Comparison of ENCODE assay signal across 14 cellular contexts in genomic region chr2:190651413-190651812, GRCh38. TPM values are rescaled to one million over a fixed set of nuclear protein-coding genes. Genes with fewer than 3 reads are reported as not detected.
DNase-seq lines count a peak whose midpoint lies in the region; ATAC-seq and TF ChIP-seq lines count a peak whose summit lies in the region.
"Had no signal": no experiment of that assay in that cellular context is flagged by ENCODE, and none has a peak within 500 bp of the region (broad histone marks: within the 10 kb centered on the region; RNA-seq: fewer than 3 reads in every experiment).

No MANE protein-coding gene starts in this region.

- no peaks in the 10 kb centered on the region for H3K9me2 ChIP-seq in DOHH2 (replicated peaks; ENCODE audit: control insufficient read depth, low read length)

- H3K27ac ChIP-seq in BLaER1 treated with 17β-estradiol and CSF1 and Interleukin-3, amounts not matched to agents 10 nM and 100 nM, result peak overlapping the region in 3 of 11 experiments; percentile 13 to 98 (median 97); a peak in 5 of 22 replicates
- no peak overlapping the region for H3K27ac ChIP-seq in DOHH2 (ENCODE audit: low read depth, low read length)
- H3K27ac ChIP-seq in mesenchymal stem cell (ENCODE audit: low read length, poor library complexity, severe bottlenecking), result no peak overlapping the region
- H3K27ac ChIP-seq: prostate gland had no signal

- no peak overlapping the region for H3K4ac ChIP-seq in mesenchymal stem cell (ENCODE audit: low read depth in 1 of 2, low read length in 2 of 2)

- H3K14ac ChIP-seq in mesenchymal stem cell (ENCODE audit: low read length in 2 of 2), result no peak overlapping the region

- ATAC-seq in activated naive CD8-positive, alpha-beta T cell treated with anti-CD3 and anti-CD28 coated beads, Interleukin-2, amount 50 U/mL, for 24 hours, result no peak
- no peak for ATAC-seq in activated CD4-positive, CD25-positive, alpha-beta regulatory T cell treated with anti-CD3 and anti-CD28 coated beads, Interleukin-2, amount 50 U/mL, for 24 hours
- no peak for ATAC-seq in HG02623 (IDR thresholded peaks at IDR 0.05; ENCODE audit: unreplicated experiment)
- ATAC-seq: HCT116, SK-N-SH treated with all-trans-retinoic acid at 6 μM for 48 hours had no signal

- peaks cover 14 to 75% (median 29%) of the 10 kb centered on the region in 10 experiments for H3K4me1 ChIP-seq in BLaER1 treated with 17β-estradiol and CSF1 and Interleukin-3, amounts not matched to agents 10 nM and 100 nM
- H3K4me1 ChIP-seq in DOHH2 (ENCODE audit: control insufficient read depth, low read length), result peaks cover 47% of the 10 kb centered on the region
- H3K4me1 ChIP-seq in mesenchymal stem cell (ENCODE audit: control insufficient read depth, insufficient read depth, low read depth, low read length), result peaks cover 7% of the 10 kb centered on the region

- H4K20me1 ChIP-seq in BLaER1 treated with 17β-estradiol and CSF1 and Interleukin-3, amounts not matched to agents 10 nM and 100 nM, result peaks cover 0 to 57% (median 41%) of the 10 kb centered on the region in 11 experiments; a peak in 16 of 22 replicates
- peaks cover 4% of the 10 kb centered on the region; the same call in 1 of the 2 replicates for H4K20me1 ChIP-seq in DOHH2 (ENCODE audit: control insufficient read depth, insufficient read depth, low read depth, low read length)

- no peak for TF ChIP-seq CTCF in DOHH2 (IDR thresholded peaks at IDR 0.05; ENCODE audit: low read depth, low read length, poor library complexity, severe bottlenecking)

- H3K9me3 Mint-ChIP-seq in activated naive CD8-positive, alpha-beta T cell treated with anti-CD3 and anti-CD28 coated beads, Interleukin-2, amount 50 U/mL, for 24 hours, result no peaks in the 10 kb centered on the region

- H3K36me3 ChIP-seq in BLaER1 treated with 17β-estradiol and CSF1 and Interleukin-3, amounts not matched to agents 10 nM and 100 nM, result peaks cover 0 to 18% (median 11%) of the 10 kb centered on the region in 11 experiments; a peak in 14 of 22 replicates
- peaks cover 18% of the 10 kb centered on the region for H3K36me3 ChIP-seq in DOHH2 (ENCODE audit: control insufficient read depth, low read length)
- no peaks in the 10 kb centered on the region for H3K36me3 ChIP-seq in mesenchymal stem cell (ENCODE audit: control insufficient read depth in 1 of 2, insufficient read depth in 2 of 2, low read depth in 1 of 2, low read length in 2 of 2)
- H3K36me3 ChIP-seq: prostate gland had no signal

- WGBS in mesenchymal stem cell, result 100% methylated on average over 1 of the region's 2 CpGs

- peak overlapping the region; percentile 90 for H3K4me3 Mint-ChIP-seq in activated naive CD8-positive, alpha-beta T cell treated with anti-CD3 and anti-CD28 coated beads, Interleukin-2, amount 50 U/mL, for 24 hours

- peak overlapping the region; percentile 75 to 95 (median 87); a peak in 21 of 22 replicates for H3K4me2 ChIP-seq in BLaER1 treated with 17β-estradiol and CSF1 and Interleukin-3, amounts not matched to agents 10 nM and 100 nM
- peak overlapping the region; percentile 96 for H3K4me2 ChIP-seq in DOHH2 (ENCODE audit: low read length)
- H3K4me2 ChIP-seq in mesenchymal stem cell (ENCODE audit: low read length, poor library complexity, severe bottlenecking), result no peak overlapping the region

- H3K27ac Mint-ChIP-seq in activated naive CD8-positive, alpha-beta T cell treated with anti-CD3 and anti-CD28 coated beads, Interleukin-2, amount 50 U/mL, for 24 hours, result no peak overlapping the region

- H2BK5ac ChIP-seq in mesenchymal stem cell (ENCODE audit: low read depth, low read length, poor library complexity, severe bottlenecking), result no peak overlapping the region

- H3K79me1 ChIP-seq in mesenchymal stem cell (replicated peaks; ENCODE audit: low read length, poor library complexity, severe bottlenecking), result peaks cover 8% of the 10 kb centered on the region

- H4K91ac ChIP-seq in mesenchymal stem cell (ENCODE audit: low read length), result no peak overlapping the region

- H3K23ac ChIP-seq in mesenchymal stem cell (ENCODE audit: low read length in 2 of 2), result no peak overlapping the region

- peak overlapping the region in 4 of 11 experiments; percentile 95 to 98 (median 96); a peak in 7 of 22 replicates for H3K9ac ChIP-seq in BLaER1 treated with 17β-estradiol and CSF1 and Interleukin-3, amounts not matched to agents 10 nM and 100 nM
- peak overlapping the region; percentile 86 for H3K9ac ChIP-seq in mesenchymal stem cell (ENCODE audit: low read length)

- H2BK15ac ChIP-seq in mesenchymal stem cell (ENCODE audit: low read depth, poor library complexity, severe bottlenecking), result no peak overlapping the region

- H3K36me3 Mint-ChIP-seq in activated naive CD8-positive, alpha-beta T cell treated with anti-CD3 and anti-CD28 coated beads, Interleukin-2, amount 50 U/mL, for 24 hours (ENCODE audit: low read depth), result peaks cover 9% of the 10 kb centered on the region

- H3K4me3 ChIP-seq in BLaER1 treated with 17β-estradiol and CSF1 and Interleukin-3, amounts not matched to agents 10 nM and 100 nM, result peak overlapping the region in 9 of 10 experiments; percentile 35 to 97 (median 90); a peak in 14 of 20 replicates
- H3K4me3 ChIP-seq in DOHH2 (ENCODE audit: low read length) (peak overlapping the region; percentile 97), mesenchymal stem cell (ENCODE audit: insufficient read depth in 1 of 2, low read depth in 1 of 2, low read length in 2 of 2) (peak overlapping the region in 1 of 2 experiments; percentile 93)
- H3K4me3 ChIP-seq: prostate gland had no signal

- H2AK5ac ChIP-seq in mesenchymal stem cell (ENCODE audit: low read length, severe bottlenecking), result peak overlapping the region; percentile 59

- H3K4me1 Mint-ChIP-seq in activated naive CD8-positive, alpha-beta T cell treated with anti-CD3 and anti-CD28 coated beads, Interleukin-2, amount 50 U/mL, for 24 hours, result peaks cover 46% of the 10 kb centered on the region

- no peak overlapping the region for H4K8ac ChIP-seq in mesenchymal stem cell (ENCODE audit: low read length)

- peaks cover 10% of the 10 kb centered on the region for H3F3A ChIP-seq in DOHH2 (ENCODE audit: control insufficient read depth, insufficient read depth)

- no peak for DNase-seq in activated naive CD8-positive, alpha-beta T cell treated with anti-CD3 and anti-CD28 coated beads, Interleukin-2, amount 50 U/mL, for 24 hours
- DNase-seq in mesenchymal stem cell (no peak), NCI-H446 treated with DMSO at 0.1 percent for 48 hours (lab: John Stamatoyannopoulos, UW) (no peak)
- DNase-seq: activated CD4-positive, alpha-beta T cell treated with anti-CD3 and anti-CD28 coated beads for 48 hours; amniotic stem cell; NCI-H1436 treated with DMSO at 0.1 percent for 48 hours; NCI-H774 had no signal

- H2BK120ac ChIP-seq in mesenchymal stem cell (ENCODE audit: low read depth, low read length), result no peak overlapping the region

- H3K18ac ChIP-seq in mesenchymal stem cell (ENCODE audit: low read depth in 1 of 2, low read length in 2 of 2), result no peak overlapping the region

- no peak overlapping the region for H2AFZ ChIP-seq in mesenchymal stem cell (ENCODE audit: low read depth, low read length)

- no peak overlapping the region for H2BK12ac ChIP-seq in mesenchymal stem cell (ENCODE audit: low read length in 2 of 2)

- H3K27me3 Mint-ChIP-seq in activated naive CD8-positive, alpha-beta T cell treated with anti-CD3 and anti-CD28 coated beads, Interleukin-2, amount 50 U/mL, for 24 hours, result no peaks in the 10 kb centered on the region

- peaks cover 74% of the 10 kb centered on the region for H3K79me2 ChIP-seq in DOHH2 (ENCODE audit: control insufficient read depth, low read length)

- H3K9me3 ChIP-seq in BLaER1 treated with 17β-estradiol and CSF1 and Interleukin-3, amounts not matched to agents 10 nM and 100 nM (replicated peaks in 1 of 11), result peaks cover 0 to 15% (median 0%) of the 10 kb centered on the region in 11 experiments; a peak in 5 of 22 replicates
- H3K9me3 ChIP-seq in DOHH2 (ENCODE audit: control insufficient read depth, insufficient read depth, low read length), result no peaks in the 10 kb centered on the region
- no peaks in the 10 kb centered on the region for H3K9me3 ChIP-seq in mesenchymal stem cell (ENCODE audit: control insufficient read depth, low read length)
- H3K9me3 ChIP-seq: prostate gland had no signal

- H3K27me3 ChIP-seq in BLaER1 treated with 17β-estradiol and CSF1 and Interleukin-3, amounts not matched to agents 10 nM and 100 nM, result no peaks in the 10 kb centered on the region
- H3K27me3 ChIP-seq in DOHH2 (ENCODE audit: control insufficient read depth, low read length) (no peaks in the 10 kb centered on the region), mesenchymal stem cell (ENCODE audit: control insufficient read depth in 1 of 2, insufficient read depth in 1 of 2, low read length in 2 of 2) (no peaks in the 10 kb centered on the region)

RNA-seq across cellular contexts. Expression of gene NAB1, which starts 2.5 kb away (rescaled TPM):
- 13.4 TPM for polyA plus RNA-seq in mesenchymal stem cell (2013, experiment 1 of 2)
- 13.5 TPM for polyA plus RNA-seq in mesenchymal stem cell (2013, experiment 2 of 2)
